ENCODE assay signal across 24 cellular contexts in the genomic region with DNA sequence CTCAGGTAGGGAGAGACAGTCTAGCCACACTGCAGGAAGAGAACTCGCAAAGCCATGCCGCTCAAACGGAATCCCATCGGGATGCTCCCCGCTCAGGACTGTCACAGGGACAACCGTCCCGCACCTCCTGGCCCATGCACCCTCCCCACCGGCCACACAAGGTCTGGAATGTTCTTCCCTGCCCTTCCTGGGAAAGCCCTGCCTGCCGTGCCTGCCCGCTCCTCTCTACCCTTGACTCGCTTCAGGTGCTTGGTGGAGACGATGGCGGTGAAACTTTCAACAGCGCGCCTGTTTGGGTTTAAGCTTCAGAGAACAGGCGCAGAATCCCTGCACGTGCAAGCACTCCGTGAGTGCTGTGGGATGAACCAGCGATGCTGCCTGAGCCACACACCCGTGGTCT. TPM values are rescaled to one million over a fixed set of nuclear protein-coding genes. Genes with fewer than 3 reads are reported as not detected.
DNase-seq lines count a peak whose midpoint lies in the region; ATAC-seq, FAIRE-seq and TF ChIP-seq lines count a peak whose summit lies in the region.
"Had no signal": no experiment of that assay in that cellular context is flagged by ENCODE, and none has a peak within 500 bp of the region (broad histone marks: within the 10 kb centered on the region; RNA-seq: fewer than 3 reads in every experiment).

No MANE protein-coding gene starts in this region.

- POLR2A ChIA-PET in CD8-positive, alpha-beta T cell (lab: Charles Lee): no interaction called here
- POLR2A ChIA-PET in RWPE1 (lab: Yijun Ruan, JAX; ENCODE audit: low non-redundant PET): no interaction called here

- peak overlapping the region; percentile 49 for H3K27ac Mint-ChIP-seq in CD8-positive, alpha-beta T cell
- H3K27ac Mint-ChIP-seq in activated CD8-positive, alpha-beta memory T cell treated with anti-CD3 and anti-CD28 coated beads, Interleukin-2, amount 10 ng/mL, durations not matched to agents 7 days and 5 days: no peak overlapping the region

- H3K4me3 Mint-ChIP-seq in CD8-positive, alpha-beta T cell: no peak overlapping the region
- H3K4me3 Mint-ChIP-seq in activated CD8-positive, alpha-beta memory T cell treated with anti-CD3 and anti-CD28 coated beads, Interleukin-2, amount 10 ng/mL, durations not matched to agents 7 days and 5 days: no peak overlapping the region

- no peaks in the 10 kb centered on the region for H3K27me3 Mint-ChIP-seq in CD8-positive, alpha-beta T cell (ENCODE audit: low read depth)
- H3K27me3 Mint-ChIP-seq in activated CD8-positive, alpha-beta memory T cell treated with anti-CD3 and anti-CD28 coated beads, Interleukin-2, amount 10 ng/mL, durations not matched to agents 7 days and 5 days: no peaks in the 10 kb centered on the region
- H3K27me3 Mint-ChIP-seq: CD4-positive, CD25-positive, alpha-beta regulatory T cell had no signal

- H3K36me3 ChIP-seq in CD8-positive, alpha-beta T cell (ENCODE audit: insufficient read depth, low read length): no peaks in the 10 kb centered on the region
- H3K36me3 ChIP-seq in kidney (ENCODE audit: control insufficient read depth in 1 of 2, insufficient read depth in 2 of 2, low read length in 2 of 2) (no peaks in the 10 kb centered on the region), osteoblast (ENCODE audit: insufficient read depth, low read length) (no peaks in the 10 kb centered on the region)
- H3K36me3 ChIP-seq: SJSA1 had no signal

- no peak for DNase-seq in CD8-positive, alpha-beta T cell
- DNase-seq in RWPE1 (ENCODE audit: low spot score) (no peak), kidney (peak; percentile 57), osteoblast (ENCODE audit: insufficient read length, low spot score, missing footprints) (peak; percentile 3), CD1c-positive myeloid dendritic cell (ENCODE audit: extremely low spot score) (no peak)
- no peak for DNase-seq in stimulated activated CD4-positive, alpha-beta T cell treated with anti-CD3 and anti-CD28 coated beads, Interleukin-2, amount 100 ng/mL, for 24 hours
- no peak for DNase-seq in activated CD8-positive, alpha-beta memory T cell treated with anti-CD3 and anti-CD28 coated beads, Interleukin-2, amount 10 ng/mL, durations not matched to agents 7 days and 5 days
- DNase-seq: Caco-2; CD4-positive, CD25-positive, alpha-beta regulatory T cell; DMS 273 treated with DMSO at 0.1 percent for 48 hours; DMS79 treated with DMSO at 0.1 percent for 48 hours; GOT3; KG1; NCI-H1105; NCI-H146; NCI-H2029; NCI-H226; NCI-H524 treated with DMSO at 0.1 percent for 48 hours; NCI-H82 had no signal

- CTCF ChIA-PET in CD8-positive, alpha-beta T cell (lab: Charles Lee): no interaction called here
- CTCF ChIA-PET in RWPE1 (lab: Yijun Ruan, JAX): interaction anchor here (0.5 to 0.6 kb wide), 2 partner anchors 24 to 41 kb away, joined by 4 to 9 read pairs; no protein-coding TSS in a partner anchor
- CTCF ChIA-PET in activated CD8-positive, alpha-beta memory T cell treated with anti-CD3 and anti-CD28 coated beads, Interleukin-2, amount 10 ng/mL, durations not matched to agents 7 days and 5 days (lab: Charles Lee): no interaction called here

- H3K27me3 ChIP-seq in CD8-positive, alpha-beta T cell (ENCODE audit: insufficient read depth, low read length): no peaks in the 10 kb centered on the region
- no peaks in the 10 kb centered on the region for H3K27me3 ChIP-seq in osteoblast (ENCODE audit: insufficient read depth, low read length)
- H3K27me3 ChIP-seq: SJSA1 had no signal

- H3K36me3 Mint-ChIP-seq in CD8-positive, alpha-beta T cell: peaks cover 3% of the 10 kb centered on the region
- peaks cover under 1% of the 10 kb centered on the region for H3K36me3 Mint-ChIP-seq in activated CD8-positive, alpha-beta memory T cell treated with anti-CD3 and anti-CD28 coated beads, Interleukin-2, amount 10 ng/mL, durations not matched to agents 7 days and 5 days

- FAIRE-seq in kidney (lab: Jason Lieb, UNC): no peak
- FAIRE-seq: A204.1, GM12878 had no signal

- H4K20me1 ChIP-seq in osteoblast (ENCODE audit: insufficient read depth, low read length): peaks cover 57% of the 10 kb centered on the region

- peaks cover 88% of the 10 kb centered on the region for H3K79me2 ChIP-seq in osteoblast (ENCODE audit: insufficient read depth, low read length)

- no peak overlapping the region for H2AFZ ChIP-seq in osteoblast (ENCODE audit: low read length)

- H3K4me2 ChIP-seq in osteoblast (ENCODE audit: insufficient read depth, low read length): peak overlapping the region; percentile 44

- peaks cover 60% of the 10 kb centered on the region for H3K4me1 Mint-ChIP-seq in CD8-positive, alpha-beta T cell (ENCODE audit: low read depth)
- H3K4me1 Mint-ChIP-seq in activated CD8-positive, alpha-beta memory T cell treated with anti-CD3 and anti-CD28 coated beads, Interleukin-2, amount 10 ng/mL, durations not matched to agents 7 days and 5 days: no peaks in the 10 kb centered on the region

- no peaks in the 10 kb centered on the region for H3K9me3 Mint-ChIP-seq in CD8-positive, alpha-beta T cell
- no peaks in the 10 kb centered on the region for H3K9me3 Mint-ChIP-seq in activated CD8-positive, alpha-beta memory T cell treated with anti-CD3 and anti-CD28 coated beads, Interleukin-2, amount 10 ng/mL, durations not matched to agents 7 days and 5 days (ENCODE audit: low read depth)
- H3K9me3 Mint-ChIP-seq: CD4-positive, CD25-positive, alpha-beta regulatory T cell had no signal

- TF ChIP-seq CTCF in CD8-positive, alpha-beta T cell (IDR thresholded peaks at IDR 0.05): no peak
- TF ChIP-seq CTCF in RWPE1 (conservative IDR thresholded peaks at IDR 0.05; ENCODE audit: low read depth): no peak
- TF ChIP-seq CTCF in kidney (IDR thresholded peaks at IDR 0.05; ENCODE audit: borderline replicate concordance, extremely low read depth, insufficient read depth): no peak
- TF ChIP-seq CTCF in osteoblast (IDR thresholded peaks at IDR 0.05; ENCODE audit: extremely low read depth, low read depth, low read length): no peak

- no peak overlapping the region for H3K27ac ChIP-seq in CD8-positive, alpha-beta T cell (ENCODE audit: low read depth, low read length)
- peak overlapping the region; percentile 13; the same call in 1 of the 2 replicates for H3K27ac ChIP-seq in RWPE1
- H3K27ac ChIP-seq in kidney (ENCODE audit: low read depth in 2 of 2, low read length in 2 of 2): no peak overlapping the region
- H3K27ac ChIP-seq in osteoblast (ENCODE audit: low read depth, low read length): no peak overlapping the region
- H3K27ac ChIP-seq: SJSA1 had no signal

- intact Hi-C loops in CD8-positive, alpha-beta T cell (cut with DNase I, micrococcal nuclease): no loop called here
- intact Hi-C loops in kidney (cut with DNase I): no loop called here

- no peak for ATAC-seq in CD8-positive, alpha-beta T cell
- no peak for ATAC-seq in HG03439 (IDR thresholded peaks at IDR 0.05; ENCODE audit: unreplicated experiment)
- ATAC-seq in activated CD8-positive, alpha-beta memory T cell treated with anti-CD3 and anti-CD28 coated beads, Interleukin-2, amount 10 ng/mL, durations not matched to agents 7 days and 5 days: no peak
- ATAC-seq: GM12878, Panc1 had no signal

- no peaks in the 10 kb centered on the region for H3K4me1 ChIP-seq in CD8-positive, alpha-beta T cell (ENCODE audit: insufficient read depth, low read length)
- no peaks in the 10 kb centered on the region for H3K4me1 ChIP-seq in kidney (ENCODE audit: control insufficient read depth in 1 of 2, insufficient read depth in 1 of 2, low read depth in 1 of 2, low read length in 2 of 2)
- H3K4me1 ChIP-seq in osteoblast (ENCODE audit: insufficient read depth, low read length): peaks cover 4% of the 10 kb centered on the region
- H3K4me1 ChIP-seq: SJSA1 had no signal

- no peak overlapping the region for H3K4me3 ChIP-seq in CD8-positive, alpha-beta T cell (ENCODE audit: low read depth, low read length)
- H3K4me3 ChIP-seq in kidney (ENCODE audit: low read length in 2 of 2) (no peak overlapping the region), osteoblast (ENCODE audit: insufficient read depth, low read length) (no peak overlapping the region)
- H3K4me3 ChIP-seq: GM12878, SJSA1 had no signal

- H3K9me3 ChIP-seq in CD8-positive, alpha-beta T cell (ENCODE audit: low read length): no peaks in the 10 kb centered on the region
- H3K9me3 ChIP-seq in kidney (ENCODE audit: control insufficient read depth in 1 of 2, low read length in 2 of 2) (no peaks in the 10 kb centered on the region), osteoblast (ENCODE audit: low read depth, low read length) (no peaks in the 10 kb centered on the region)
- H3K9me3 ChIP-seq: Caco-2, SJSA1 had no signal

- H3K9ac ChIP-seq in kidney (ENCODE audit: low read length in 2 of 2): no peak overlapping the region

RNA-seq across cellular contexts. Expression of a gene that starts 20.6 kb away (rescaled TPM):
- 10 to 100 TPM in 1 of 2 experiments, 1 to 10 TPM in 1; 9.8 to 14.1 TPM for total RNA-seq in CD8-positive, alpha-beta T cell
- total RNA-seq in kidney (18.4 TPM), osteoblast (4.3 and 4.7 TPM in 2 replicates)
- 3.7 TPM for polyA plus RNA-seq in kidney (ENCODE audit: insufficient read depth, low read depth, low replicate concordance)
- total RNA-seq in activated CD8-positive, alpha-beta memory T cell treated with anti-CD3 and anti-CD28 coated beads, Interleukin-2, amount 10 ng/mL, durations not matched to agents 7 days and 5 days: 10 to 100 TPM; 21.1 to 24.2 TPM

Comparison
In these comparisons a context has a peak if more than half of its experiments do, and no peak if none do; other contexts are left out.
1. DNase-seq: peak in kidney (single experiment) and osteoblast (single experiment); none in CD8-positive, alpha-beta T cell (0 of 7), RWPE1 (single experiment), stimulated activated CD4-positive, alpha-beta T cell treated with anti-CD3 and anti-CD28 coated beads, Interleukin-2, amount 100 ng/mL, for 24 hours (0 of 2), activated CD8-positive, alpha-beta memory T cell treated with anti-CD3 and anti-CD28 coated beads, Interleukin-2, amount 10 ng/mL, durations not matched to agents 7 days and 5 days (single experiment) and CD1c-positive myeloid dendritic cell (single experiment).